Comparison of ENCODE assay signal across 9 cellular contexts in the genomic region with DNA sequence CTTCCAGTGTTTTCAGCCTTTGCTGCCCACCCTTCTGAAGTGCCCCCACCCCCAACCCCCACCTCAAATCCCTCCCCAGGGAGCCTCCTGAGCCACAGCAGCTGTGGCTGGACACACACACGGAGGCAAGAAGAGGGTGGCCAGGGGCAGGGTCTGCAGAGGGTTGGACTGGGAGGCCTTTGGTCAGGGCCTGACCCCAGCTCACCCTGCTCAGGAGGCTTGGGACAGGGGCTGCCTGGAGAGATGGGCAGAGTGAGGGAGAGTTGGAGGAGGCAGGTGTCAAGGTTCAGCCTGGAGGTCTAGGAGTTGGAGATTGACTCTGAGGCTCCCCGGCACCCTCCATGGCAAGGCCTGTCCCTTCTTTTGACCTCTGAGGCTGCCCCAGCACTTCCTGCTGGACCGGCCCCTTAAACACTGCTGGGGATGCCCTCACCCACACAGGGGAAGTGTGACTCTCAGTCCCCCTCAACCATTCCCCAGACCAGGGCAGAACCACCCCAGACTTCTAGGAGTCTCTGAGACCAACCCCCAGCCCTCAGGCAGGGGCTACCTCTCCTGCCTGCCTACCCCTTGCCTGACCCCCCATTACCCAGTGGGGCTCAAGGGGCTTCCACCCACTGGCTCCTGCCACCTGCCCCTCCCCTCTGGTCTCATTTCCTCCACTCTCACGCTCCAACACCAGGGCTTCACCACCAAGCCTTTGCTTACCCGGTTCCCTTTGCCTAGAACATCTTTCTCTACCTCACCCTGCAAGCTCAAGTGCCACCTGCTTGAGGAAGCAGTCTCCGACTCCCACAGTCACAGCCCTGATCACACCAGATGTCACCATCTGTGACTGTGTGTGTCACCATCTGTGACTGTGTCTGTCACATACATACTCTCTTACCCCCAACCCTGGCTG. TPM values are rescaled to one million over a fixed set of nuclear protein-coding genes. Genes with fewer than 3 reads are reported as not detected.
A peak's percentile ranks its signal among the peaks of the same experiment; 100 is the strongest.
DNase-seq lines count a peak whose midpoint lies in the region; ATAC-seq lines count a peak whose summit lies in the region.
"Had no signal": no experiment of that assay in that cellular context is flagged by ENCODE, and none has a peak within 500 bp of the region (broad histone marks: within the 10 kb centered on the region; RNA-seq: fewer than 3 reads in every experiment).

No MANE protein-coding gene starts in this region.

- H3K27ac Mint-ChIP-seq in immature natural killer cell, result peak overlapping the region; percentile 99 to 100 (median 100)

- peak overlapping the region; percentile 67 to 89 (median 73) for H3K4me3 Mint-ChIP-seq in immature natural killer cell

- ATAC-seq in GM19452 (IDR thresholded peaks at IDR 0.05; ENCODE audit: unreplicated experiment), result peak; percentile 71

- peaks cover 9 to 21% (median 19%) of the 10 kb centered on the region in 3 donors for H3K27me3 Mint-ChIP-seq in immature natural killer cell (ENCODE audit: low read depth in 3 of 3)

- H3K4me1 Mint-ChIP-seq in immature natural killer cell, result peaks cover 77 to 83% of the 10 kb centered on the region in 2 donors

- DNase-seq in G401 (ENCODE audit: low spot score), result peak; percentile 94
- peak; percentile 76 for DNase-seq in MV-4-11 (lab: John Stamatoyannopoulos, UW)
- DNase-seq in immature natural killer cell, result peak; percentile 65 to 68 (median 67)
- DNase-seq in NCI-H774 (lab: John Stamatoyannopoulos, UW), result no peak
- DNase-seq in SHP77 treated with DMSO at 0.1 percent for 48 hours (lab: John Stamatoyannopoulos, UW), result no peak
- DNase-seq in NCI-H446 (lab: John Stamatoyannopoulos, UW), result no peak
- DNase-seq in stimulated activated naive CD4-positive, alpha-beta T cell (lab: John Stamatoyannopoulos, UW), result no peak
- DNase-seq: dermis blood vessel endothelial cell had no signal

- H3K9me3 Mint-ChIP-seq in immature natural killer cell, result no peaks in the 10 kb centered on the region

- H3K36me3 Mint-ChIP-seq in immature natural killer cell, result peaks cover 0 to 6% (median 0%) of the 10 kb centered on the region in 3 donors

- in situ Hi-C loops in G401 (cut with HindIII; ENCODE audit: low sequenced_read_pairs), result no loop called here

RNA-seq across cellular contexts. Expression of a gene that starts 8.6 kb away (rescaled TPM):
- total RNA-seq in G401 (2014; rRNA removed; shearing (Covaris generic)), result 89.9 and 113 TPM in 2 replicates
- polyA plus RNA-seq in immature natural killer cell, result 10 to 100 TPM in 2 of 3 donors, 1 to 10 TPM in 1; 4.7 to 34.6 (median 16.4) TPM

RNA-seq across cellular contexts. Expression of a gene that starts 50.3 kb away (rescaled TPM):
- total RNA-seq in G401 (2014; rRNA removed; shearing (Covaris generic)), result 68.8 and 74.1 TPM in 2 replicates
- 10 to 100 TPM; 26.3 to 50.1 (median 35.6) TPM for polyA plus RNA-seq in immature natural killer cell

Comparison
In these comparisons a context has a peak if more than half of its experiments do, and no peak if none do; other contexts are left out.
1. DNase-seq: peak in G401 (single experiment), MV-4-11 (single experiment) and immature natural killer cell (3 of 3); none in NCI-H774 (single experiment), SHP77 treated with DMSO at 0.1 percent for 48 hours (single experiment), NCI-H446 (0 of 2) and stimulated activated naive CD4-positive, alpha-beta T cell (0 of 6).